In genomic region chr2:126657146-126657635, GRCh38 we compare ENCODE assay signal across 9 cellular contexts. TPM values are rescaled to one million over a fixed set of nuclear protein-coding genes. Genes with fewer than 3 reads are reported as not detected.
DNase-seq lines count a peak whose midpoint lies in the region; ATAC-seq and TF ChIP-seq lines count a peak whose summit lies in the region.
"Had no signal": no experiment of that assay in that cellular context is flagged by ENCODE, and none has a peak within 500 bp of the region (broad histone marks: within the 10 kb centered on the region; RNA-seq: fewer than 3 reads in every experiment).

No MANE protein-coding gene starts in this region.

- H3K27ac Mint-ChIP-seq in memory B cell (peak overlapping the region; percentile 94), Caco-2 (ENCODE audit: unreplicated experiment) (no peak overlapping the region)

- H3K4me3 ChIP-seq in stomach: peak overlapping the region; percentile 60 to 72 (median 61)
- no peak overlapping the region for H3K4me3 ChIP-seq in Caco-2 (ENCODE audit: low read depth, low read length)

- ATAC-seq in HG03354 (IDR thresholded peaks at IDR 0.05; ENCODE audit: poor library complexity, severe bottlenecking, unreplicated experiment) (peak; percentile 13), memory B cell (ENCODE audit: low read depth) (peak; percentile 34)

- DNase-seq in NCI-H2171 treated with DMSO at 0.1 percent for 48 hours (lab: John Stamatoyannopoulos, UW) (peak; percentile 37), NCI-H2171 (lab: John Stamatoyannopoulos, UW) (no peak), UCSD-AML1 (lab: John Stamatoyannopoulos, UW; ENCODE audit: unreplicated experiment) (peak; percentile 68), dedifferentiated amniotic fluid mesenchymal stem cell (ENCODE audit: extremely low spot score) (peak; percentile 56), memory B cell (ENCODE audit: low spot score in 2 of 2) (no peak), stomach (peak; percentile 42), Caco-2 (no peak)

- POLR2A ChIA-PET in Caco-2 (lab: Charles Lee): no interaction called here

- H3K36me3 ChIP-seq in stomach (peaks cover 0 to 4% (median 0%) of the 10 kb centered on the region in 4 donors), Caco-2 (ENCODE audit: control insufficient read depth, insufficient read depth, low read length) (no peaks in the 10 kb centered on the region)

- no peaks in the 10 kb centered on the region for H3K9me3 ChIP-seq in stomach
- no peaks in the 10 kb centered on the region for H3K9me3 ChIP-seq in Caco-2

- peak overlapping the region; percentile 31 to 96 (median 95) for H3K27ac ChIP-seq in stomach
- H3K27ac ChIP-seq: 22Rv1 had no signal

- H3K27me3 ChIP-seq in stomach (peaks cover 0 to 13% (median 7%) of the 10 kb centered on the region in 3 donors), Caco-2 (replicated peaks; ENCODE audit: control insufficient read depth, insufficient read depth, low read length) (no peaks in the 10 kb centered on the region)

- peak; percentile 94 for TF ChIP-seq EP300 in stomach (IDR thresholded peaks at IDR 0.05)

- CTCF ChIA-PET in Caco-2 (lab: Charles Lee): no interaction called here

- TF ChIP-seq CTCF in stomach (IDR thresholded peaks at IDR 0.05) (no peak), Caco-2 (IDR thresholded peaks at IDR 0.05; ENCODE audit: insufficient read depth in 1 of 2, low read depth in 1 of 2, low read length in 1 of 2, severe bottlenecking in 1 of 2, unreplicated experiment in 1 of 2) (no peak)

- H3K9me3 Mint-ChIP-seq in memory B cell (no peaks in the 10 kb centered on the region), Caco-2 (ENCODE audit: unreplicated experiment) (no peaks in the 10 kb centered on the region)

- whole genome bisulfite sequencing in stomach, 5 donors: 19 to 59% (median 47%) methylated on average over 16 of the region's 16 CpGs

- TF ChIP-seq POLR2A in stomach (IDR thresholded peaks at IDR 0.05): no peak

- H3K4me1 Mint-ChIP-seq in memory B cell (peaks cover 35% of the 10 kb centered on the region), Caco-2 (ENCODE audit: low read depth, unreplicated experiment) (no peaks in the 10 kb centered on the region)

- intact Hi-C loops in stomach (cut with DNase I; ENCODE audit: low total_unique reads): no loop called here
- intact Hi-C loops in Caco-2 (cut with micrococcal nuclease; ENCODE audit: unreplicated experiment): no loop called here

- H3K4me1 ChIP-seq in stomach: peaks cover 20 to 72% (median 53%) of the 10 kb centered on the region in 4 donors
- H3K4me1 ChIP-seq in Caco-2: no peaks in the 10 kb centered on the region

- no peaks in the 10 kb centered on the region for H3K36me3 Mint-ChIP-seq in memory B cell
- no peaks in the 10 kb centered on the region for H3K36me3 Mint-ChIP-seq in Caco-2 (ENCODE audit: insufficient read depth, unreplicated experiment)

- H3K27me3 Mint-ChIP-seq in memory B cell (no peaks in the 10 kb centered on the region), Caco-2 (ENCODE audit: insufficient read depth, unreplicated experiment) (peaks cover 5% of the 10 kb centered on the region)

- H3K4me3 Mint-ChIP-seq in memory B cell (peak overlapping the region; percentile 96), Caco-2 (ENCODE audit: unreplicated experiment) (no peak overlapping the region)

- BruUV-seq in Caco-2 (replicated peaks; lab: Mats Ljungman, UMichigan): no TSS peak

RNA-seq across cellular contexts. Expression of gene GYPC, which starts 1.2 kb away (rescaled TPM):
- total RNA-seq in stomach (100 to 1,000 TPM in 1 of 5 donors, 10 to 100 TPM in 4; 31.3 to 119 (median 43.6) TPM), Caco-2 (2022) (not detected in 2 replicates)
- 10 to 100 TPM; 46.2 to 78.4 (median 63.4) TPM for polyA plus RNA-seq in stomach

Comparison
In these comparisons a context has a peak if more than half of its experiments do, and no peak if none do; other contexts are left out.
1. DNase-seq: peak in NCI-H2171 treated with DMSO at 0.1 percent for 48 hours (single experiment), UCSD-AML1 (single experiment), dedifferentiated amniotic fluid mesenchymal stem cell (single experiment) and stomach (single experiment); none in NCI-H2171 (single experiment), memory B cell (0 of 2) and Caco-2 (0 of 2).
2. RNA of gene GYPC, which starts 1.2 kb away (total RNA-seq): 31.3 to 119 TPM in stomach; not detected in Caco-2; every median in the first group is over 10 times any median in the second.